21 cellular contexts compared by ENCODE assay signal in the genomic region with DNA sequence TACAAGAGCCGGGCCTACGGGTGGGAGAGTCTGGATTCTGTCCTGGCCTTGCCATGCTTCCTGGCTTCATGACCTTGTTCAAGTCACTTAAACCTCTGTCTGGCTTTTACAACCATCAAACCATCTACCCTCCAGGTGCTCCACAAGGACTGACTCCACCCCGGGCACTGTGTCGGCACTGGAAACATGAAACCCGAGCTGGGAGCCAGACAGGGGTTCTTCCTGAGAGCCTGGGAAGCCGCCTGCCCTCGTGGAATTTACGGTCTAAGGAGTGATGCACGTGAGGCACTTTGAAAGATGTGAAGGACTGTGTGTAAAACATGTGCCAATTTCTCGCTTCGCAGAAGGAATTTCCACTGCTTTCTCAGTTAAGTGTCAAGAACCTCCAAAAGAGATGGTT. TPM values are rescaled to one million over a fixed set of nuclear protein-coding genes. Genes with fewer than 3 reads are reported as not detected.
DNase-seq lines count a peak whose midpoint lies in the region; ATAC-seq, FAIRE-seq and TF ChIP-seq lines count a peak whose summit lies in the region.
"Had no signal": no experiment of that assay in that cellular context is flagged by ENCODE, and none has a peak within 500 bp of the region (broad histone marks: within the 10 kb centered on the region; RNA-seq: fewer than 3 reads in every experiment).

No MANE protein-coding gene starts in this region.

- H2BK12ac ChIP-seq in neuronal stem cell (ENCODE audit: low read length): no peak overlapping the region

- no peak overlapping the region for H2BK5ac ChIP-seq in neuronal stem cell (ENCODE audit: low read length)

- H3K4me1 ChIP-seq in RWPE2 (ENCODE audit: insufficient read depth, poor library complexity, severe bottlenecking) (peaks cover 20% of the 10 kb centered on the region), neuronal stem cell (ENCODE audit: control insufficient read depth in 2 of 2, insufficient read depth in 1 of 2, low read depth in 1 of 2, low read length in 2 of 2) (peaks cover 3 to 9% of the 10 kb centered on the region in 2 donors), lower lobe of right lung (peaks cover 30% of the 10 kb centered on the region)

- no peak overlapping the region for H2AK5ac ChIP-seq in neuronal stem cell (ENCODE audit: low read depth, low read length)

- FAIRE-seq in frontal cortex (lab: Jason Lieb, UNC): no peak
- FAIRE-seq: A204.1, GM12878 had no signal

- no peaks in the 10 kb centered on the region for H3K79me1 ChIP-seq in neuronal stem cell (ENCODE audit: low read depth, low read length)

- intact Hi-C loops in lower lobe of right lung (cut with DNase I): no loop called here

- H3K9me3 ChIP-seq in RWPE2 (ENCODE audit: severe bottlenecking) (no peaks in the 10 kb centered on the region), neuronal stem cell (replicated peaks in 1 of 2; ENCODE audit: control insufficient read depth in 2 of 2, insufficient read depth in 1 of 2, low read depth in 1 of 2, low read length in 2 of 2) (peaks cover 0 to 5% of the 10 kb centered on the region in 2 donors), lower lobe of right lung (no peaks in the 10 kb centered on the region)
- H3K9me3 ChIP-seq: esophagus muscularis mucosa, heart left ventricle, mucosa of descending colon had no signal

- H3K27me3 ChIP-seq in RWPE2 (ENCODE audit: insufficient read depth, poor library complexity, severe bottlenecking): no peaks in the 10 kb centered on the region
- H3K27me3 ChIP-seq in neuronal stem cell (ENCODE audit: control insufficient read depth in 3 of 3, insufficient read depth in 3 of 3, low read depth in 1 of 3, low read length in 3 of 3): no peaks in the 10 kb centered on the region
- H3K27me3 ChIP-seq in lower lobe of right lung (ENCODE audit: low read depth): no peaks in the 10 kb centered on the region
- H3K27me3 ChIP-seq: brain microvascular endothelial cell, dorsolateral prefrontal cortex, esophagus muscularis mucosa, heart left ventricle had no signal

- peak overlapping the region; percentile 40 for H2AFZ ChIP-seq in neuronal stem cell (ENCODE audit: low read length)

- H4K91ac ChIP-seq in neuronal stem cell (ENCODE audit: low read depth, low read length, poor library complexity): no peak overlapping the region

- no peak overlapping the region for H3K4ac ChIP-seq in neuronal stem cell (ENCODE audit: low read length)

- TF ChIP-seq CTCF in RWPE2 (IDR thresholded peaks at IDR 0.05; ENCODE audit: poor library complexity, severe bottlenecking) (no peak), lower lobe of right lung (IDR thresholded peaks at IDR 0.05) (no peak)

- H3K4me3 ChIP-seq in RWPE2 (ENCODE audit: severe bottlenecking): no peak overlapping the region
- no peak overlapping the region for H3K4me3 ChIP-seq in neuronal stem cell (ENCODE audit: low read length in 2 of 2)
- no peak overlapping the region for H3K4me3 ChIP-seq in lower lobe of right lung
- H3K4me3 ChIP-seq: dorsolateral prefrontal cortex, esophagus muscularis mucosa, GM12878, heart left ventricle, mucosa of descending colon had no signal

- ATAC-seq in RWPE2 (ENCODE audit: low read depth) (no peak), lower lobe of right lung (no peak), GM19023 (IDR thresholded peaks at IDR 0.05; ENCODE audit: unreplicated experiment) (no peak)
- ATAC-seq: GM12878; heart left ventricle; mucosa of descending colon; stimulated activated naive B cell treated with anti-CD40 and anti-IgM and Interleukin-4, amounts not matched to agents 10 μg/mL and 1 μg/mL and 100 μg/mL, for 72 hours had no signal

- no peak overlapping the region for H3K4me2 ChIP-seq in neuronal stem cell (ENCODE audit: insufficient read depth, low read length, poor library complexity, severe bottlenecking)

- no CpG with 5 or more reads among the region's 11 CpGs for WGBS in neuronal stem cell (ENCODE audit: extremely low coverage in 2 of 2, insufficient read length in 2 of 2, insufficient replicate concordance in 1 of 2), 2 donors

- no peak overlapping the region for H2BK120ac ChIP-seq in neuronal stem cell (ENCODE audit: low read depth, low read length)

- no peak overlapping the region for H3K14ac ChIP-seq in neuronal stem cell (ENCODE audit: low read length)

- peak overlapping the region; percentile 79 for H3K27ac ChIP-seq in RWPE2 (ENCODE audit: poor library complexity, severe bottlenecking)
- no peak overlapping the region for H3K27ac ChIP-seq in neuronal stem cell (replicated peaks; ENCODE audit: low read length)
- H3K27ac ChIP-seq in lower lobe of right lung: no peak overlapping the region
- H3K27ac ChIP-seq: brain microvascular endothelial cell, esophagus muscularis mucosa, heart left ventricle had no signal

- no peak overlapping the region for H2BK15ac ChIP-seq in neuronal stem cell (ENCODE audit: low read length)

- no peak overlapping the region for H3K23ac ChIP-seq in neuronal stem cell (ENCODE audit: low read depth, low read length, poor library complexity)

- H3K9ac ChIP-seq in neuronal stem cell (ENCODE audit: low read depth, low read length, poor library complexity): no peak overlapping the region

- no peaks in the 10 kb centered on the region for H3K36me3 ChIP-seq in RWPE2 (ENCODE audit: low read depth)
- no peaks in the 10 kb centered on the region for H3K36me3 ChIP-seq in neuronal stem cell (replicated peaks in 1 of 2; ENCODE audit: control insufficient read depth in 2 of 2, insufficient read depth in 2 of 2, low read length in 2 of 2)
- no peaks in the 10 kb centered on the region for H3K36me3 ChIP-seq in lower lobe of right lung
- H3K36me3 ChIP-seq: brain microvascular endothelial cell, esophagus muscularis mucosa had no signal

- H3K18ac ChIP-seq in neuronal stem cell (ENCODE audit: low read length): no peak overlapping the region

- H4K8ac ChIP-seq in neuronal stem cell (ENCODE audit: low read depth, low read length): no peak overlapping the region

- peak; percentile 14 to 86 (median 59) for DNase-seq in NCI-H1417 (lab: John Stamatoyannopoulos, UW)
- DNase-seq in NCI-H1417 treated with DMSO at 0.1 percent for 48 hours (lab: John Stamatoyannopoulos, UW): no peak
- DNase-seq in NCI-H187 treated with DMSO at 0.1 percent for 48 hours (lab: John Stamatoyannopoulos, UW): peak; percentile 42
- no peak for DNase-seq in RWPE2 (ENCODE audit: low spot score)
- no peak for DNase-seq in neuronal stem cell (ENCODE audit: low spot score)
- DNase-seq in frontal cortex (ENCODE audit: low spot score in 2 of 2): no peak
- DNase-seq in lower lobe of right lung: no peak
- DNase-seq: activated CD4-positive, alpha-beta T cell treated with anti-CD3 and anti-CD28 coated beads for 48 hours; brain microvascular endothelial cell; dorsolateral prefrontal cortex; heart left ventricle; HFFc6; KG1; kidney glomerular epithelial cell; NCI-H1436 treated with DMSO at 0.1 percent for 48 hours; stimulated activated naive B cell treated with anti-CD40 and anti-IgM and Interleukin-4, amounts not matched to agents 10 μg/mL and 1 μg/mL and 100 μg/mL, for 72 hours had no signal

RNA-seq across cellular contexts. Expression of a gene that starts 11.6 kb away (rescaled TPM):
- 5.4 TPM for polyA plus RNA-seq in neuronal stem cell (2013, experiment 1 of 2)
- polyA plus RNA-seq in neuronal stem cell (2013, experiment 2 of 2): 5.2 TPM
- total RNA-seq in frontal cortex: 271 TPM
- 1.3 TPM for total RNA-seq in lower lobe of right lung

RNA-seq across cellular contexts. Expression of a gene that starts 54.1 kb away (rescaled TPM):
- polyA plus RNA-seq in neuronal stem cell (2013, experiment 1 of 2): 111 TPM
- polyA plus RNA-seq in neuronal stem cell (2013, experiment 2 of 2): 121 TPM
- total RNA-seq in frontal cortex: 83.2 TPM
- 57.2 TPM for total RNA-seq in lower lobe of right lung

Comparison
In these comparisons a context has a peak if more than half of its experiments do, and no peak if none do; other contexts are left out.
1. DNase-seq: peak in NCI-H1417 (3 of 3) and NCI-H187 treated with DMSO at 0.1 percent for 48 hours (single experiment); none in NCI-H1417 treated with DMSO at 0.1 percent for 48 hours (single experiment), RWPE2 (single experiment), neuronal stem cell (single experiment), frontal cortex (0 of 2) and lower lobe of right lung (single experiment).
2. RNA of a gene that starts 11.6 kb away (total RNA-seq): 271 TPM in frontal cortex (single experiment); 1.3 TPM in lower lobe of right lung (single experiment); every median in the first group is over 100 times any median in the second.